Comparison of ENCODE assay signal across 1 cellular context in the genomic region with DNA sequence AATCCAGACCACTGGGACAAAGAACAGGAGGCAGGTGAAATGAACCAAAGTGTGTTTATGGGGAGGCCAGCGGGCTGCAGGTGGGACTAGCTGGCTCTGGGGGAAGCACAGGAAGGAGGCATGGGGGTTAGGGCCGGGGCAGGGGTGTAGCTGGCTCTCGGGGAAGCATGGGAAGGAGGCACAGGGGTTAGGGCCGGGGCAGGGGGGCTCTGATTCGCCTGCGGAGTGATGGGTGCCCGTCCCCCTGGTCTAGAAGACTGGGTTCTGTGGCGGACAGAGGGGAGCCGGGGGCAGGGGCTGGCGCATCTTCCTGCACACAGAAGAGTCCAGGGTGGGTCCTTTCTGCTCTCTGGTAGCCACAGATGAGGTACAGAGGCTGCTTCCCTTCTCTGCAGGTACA.
TF ChIP-seq lines count a peak whose summit lies in the region.

No MANE protein-coding gene starts in this region.

TF ChIP-seq in IMR-90, 13 proteins besides CTCF, POLR2A, EP300 and RAD21 (continued from another document):
- TF ChIP-seq MAZ (IDR thresholded peaks at IDR 0.05; ENCODE audit: borderline replicate concordance, low read depth, low read length) (no peak), MXI1 (IDR thresholded peaks at IDR 0.05; ENCODE audit: borderline replicate concordance, low read depth, low read length) (no peak), CHD1 (IDR thresholded peaks at IDR 0.05; ENCODE audit: low read depth, low read length) (no peak), RFX5 (IDR thresholded peaks at IDR 0.05; ENCODE audit: low read depth, low read length) (no peak), MAFK (IDR thresholded peaks at IDR 0.05; ENCODE audit: low read depth, low read length) (no peak), FOS (IDR thresholded peaks at IDR 0.05; ENCODE audit: low read depth, low read length) (no peak), NFE2L2 (IDR thresholded peaks at IDR 0.05; ENCODE audit: low read depth, low read length) (no peak), CEBPB (IDR thresholded peaks at IDR 0.05; ENCODE audit: low read depth, low read length) (no peak), BHLHE40 (IDR thresholded peaks at IDR 0.05; ENCODE audit: low read depth, low read length) (no peak)
- TF ChIP-seq, protein P1, sequence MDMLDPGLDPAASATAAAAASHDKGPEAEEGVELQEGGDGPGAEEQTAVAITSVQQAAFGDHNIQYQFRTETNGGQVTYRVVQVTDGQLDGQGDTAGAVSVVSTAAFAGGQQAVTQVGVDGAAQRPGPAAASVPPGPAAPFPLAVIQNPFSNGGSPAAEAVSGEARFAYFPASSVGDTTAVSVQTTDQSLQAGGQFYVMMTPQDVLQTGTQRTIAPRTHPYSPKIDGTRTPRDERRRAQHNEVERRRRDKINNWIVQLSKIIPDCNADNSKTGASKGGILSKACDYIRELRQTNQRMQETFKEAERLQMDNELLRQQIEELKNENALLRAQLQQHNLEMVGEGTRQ (IDR thresholded peaks at IDR 0.05; ENCODE audit: low read depth, low read length): no peak
- TF ChIP-seq, protein P2, sequence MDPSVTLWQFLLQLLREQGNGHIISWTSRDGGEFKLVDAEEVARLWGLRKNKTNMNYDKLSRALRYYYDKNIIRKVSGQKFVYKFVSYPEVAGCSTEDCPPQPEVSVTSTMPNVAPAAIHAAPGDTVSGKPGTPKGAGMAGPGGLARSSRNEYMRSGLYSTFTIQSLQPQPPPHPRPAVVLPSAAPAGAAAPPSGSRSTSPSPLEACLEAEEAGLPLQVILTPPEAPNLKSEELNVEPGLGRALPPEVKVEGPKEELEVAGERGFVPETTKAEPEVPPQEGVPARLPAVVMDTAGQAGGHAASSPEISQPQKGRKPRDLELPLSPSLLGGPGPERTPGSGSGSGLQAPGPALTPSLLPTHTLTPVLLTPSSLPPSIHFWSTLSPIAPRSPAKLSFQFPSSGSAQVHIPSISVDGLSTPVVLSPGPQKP (IDR thresholded peaks at IDR 0.05; ENCODE audit: borderline replicate concordance, low read depth, low read length): no peak
